Comparison of ENCODE assay signal across 1 cellular context in the genomic region with DNA sequence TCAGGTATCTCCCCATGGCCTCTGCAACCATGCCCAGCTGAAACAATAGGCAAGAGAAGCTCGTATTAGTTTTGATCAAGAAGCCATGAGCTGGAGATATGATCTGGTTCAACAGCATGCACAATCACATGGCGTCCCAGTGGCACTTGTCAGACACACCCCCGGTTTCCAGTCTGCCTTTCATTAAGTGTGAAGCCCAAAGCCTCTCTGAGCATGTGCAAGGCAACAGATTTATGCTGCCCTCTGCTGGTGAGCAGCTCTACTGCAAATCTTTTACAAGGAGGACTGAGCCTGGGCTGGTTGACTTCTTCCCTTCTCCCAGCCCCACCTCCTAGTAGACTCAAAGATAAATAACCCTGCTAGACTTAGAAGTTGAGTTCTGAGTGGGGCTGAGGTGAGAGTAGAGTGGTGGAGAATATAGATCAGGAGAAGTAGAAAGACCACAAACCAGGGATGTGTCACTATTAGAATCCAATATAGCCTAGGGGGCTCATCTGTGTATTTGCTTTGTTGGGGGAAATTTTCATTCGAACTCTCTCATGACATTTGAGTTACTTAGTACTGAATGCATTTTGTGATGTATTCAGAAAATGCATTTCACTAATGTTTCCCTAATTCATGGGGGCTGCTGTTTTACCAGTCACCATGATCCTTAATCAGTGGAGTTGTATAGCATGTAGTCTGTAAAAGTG.
TF ChIP-seq lines count a peak whose summit lies in the region.

No MANE protein-coding gene starts in this region.

TF ChIP-seq in HepG2, 621 proteins besides CTCF, POLR2A, EP300 and RAD21 (continued from another document):
- TF ChIP-seq SMAD9 (CRISPR knock-in tag; IDR thresholded peaks at IDR 0.05), result no peak
- TF ChIP-seq ZNF768 (CRISPR knock-in tag; IDR thresholded peaks at IDR 0.05), result no peak
- TF ChIP-seq FOSL1 (CRISPR knock-in tag; IDR thresholded peaks at IDR 0.05; ENCODE audit: borderline replicate concordance), result no peak
- no peak for TF ChIP-seq ZNF607 (CRISPR knock-in tag; IDR thresholded peaks at IDR 0.05; ENCODE audit: borderline replicate concordance)
- no peak for TF ChIP-seq ZNF891 (CRISPR knock-in tag; IDR thresholded peaks at IDR 0.05)
- TF ChIP-seq ZNF101 (CRISPR knock-in tag; IDR thresholded peaks at IDR 0.05; ENCODE audit: borderline replicate concordance, low read depth), result no peak
- peak; percentile 38; the same call in 1 of the 2 replicates for TF ChIP-seq RFX5 (IDR thresholded peaks at IDR 0.05; ENCODE audit: low read depth, low read length)
- no peak for TF ChIP-seq IKZF4 (CRISPR knock-in tag; IDR thresholded peaks at IDR 0.05; ENCODE audit: borderline replicate concordance, low read depth, not compliant biosample characterization)
- TF ChIP-seq ZNF230 (CRISPR knock-in tag; IDR thresholded peaks at IDR 0.05), result no peak
- no peak for TF ChIP-seq ZNF552 (CRISPR knock-in tag; IDR thresholded peaks at IDR 0.05; ENCODE audit: borderline replicate concordance)
- TF ChIP-seq ZNF382 (CRISPR knock-in tag; IDR thresholded peaks at IDR 0.05; ENCODE audit: borderline replicate concordance), result no peak
- no peak for TF ChIP-seq CCAR2 (optimal IDR thresholded peaks at IDR 0.05; ENCODE audit: low read depth, low read length)
- TF ChIP-seq SOX5 (CRISPR knock-in tag; IDR thresholded peaks at IDR 0.05; ENCODE audit: borderline replicate concordance), result peak; percentile 36; the same call in 1 of the 2 replicates
- no peak for TF ChIP-seq ARID2 (CRISPR knock-in tag; IDR thresholded peaks at IDR 0.05; ENCODE audit: borderline replicate concordance)
- TF ChIP-seq, protein P1, sequence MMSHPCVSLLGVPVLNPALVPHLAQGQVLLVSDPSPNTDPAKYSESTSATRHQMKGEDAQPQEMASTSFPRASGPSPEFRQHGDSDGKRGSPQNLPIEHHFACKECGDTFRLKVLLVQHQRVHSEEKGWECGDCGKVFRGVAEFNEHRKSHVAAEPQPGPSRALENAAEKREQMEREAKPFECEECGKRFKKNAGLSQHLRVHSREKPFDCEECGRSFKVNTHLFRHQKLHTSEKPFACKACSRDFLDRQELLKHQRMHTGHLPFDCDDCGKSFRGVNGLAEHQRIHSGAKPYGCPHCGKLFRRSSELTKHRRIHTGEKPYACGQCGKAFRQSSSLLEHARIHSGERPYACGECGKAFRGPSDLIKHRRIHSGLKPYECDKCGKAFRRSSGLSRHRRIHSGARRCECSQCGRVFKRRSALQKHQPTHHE (CRISPR knock-in tag; IDR thresholded peaks at IDR 0.05; ENCODE audit: borderline replicate concordance), result no peak
- TF ChIP-seq ZNF577 (CRISPR knock-in tag; IDR thresholded peaks at IDR 0.05; ENCODE audit: borderline replicate concordance, low read depth), result no peak
- no peak for TF ChIP-seq SNAPC2 (CRISPR knock-in tag; IDR thresholded peaks at IDR 0.05)
- no peak for TF ChIP-seq NR2F6 (IDR thresholded peaks at IDR 0.05)
- peak; percentile 13; the same call in 1 of the 2 replicates for TF ChIP-seq NR2F6 (CRISPR knock-in tag; IDR thresholded peaks at IDR 0.05)
- no peak for TF ChIP-seq ZNF773 (CRISPR knock-in tag; IDR thresholded peaks at IDR 0.05; ENCODE audit: borderline replicate concordance)
- no peak for TF ChIP-seq HNRNPLL (IDR thresholded peaks at IDR 0.05; ENCODE audit: low read depth, low read length, poor library complexity, severe bottlenecking)
- no peak for TF ChIP-seq AKNA (CRISPR knock-in tag; IDR thresholded peaks at IDR 0.05; ENCODE audit: borderline replicate concordance)
- TF ChIP-seq PITX1 (CRISPR knock-in tag; IDR thresholded peaks at IDR 0.05), result no peak
- no peak for TF ChIP-seq ZNF180 (CRISPR knock-in tag; IDR thresholded peaks at IDR 0.05; ENCODE audit: borderline replicate concordance, low read depth)
- TF ChIP-seq ZNF703 (CRISPR knock-in tag; IDR thresholded peaks at IDR 0.05; ENCODE audit: borderline replicate concordance), result no peak
- TF ChIP-seq ZBTB1 (CRISPR knock-in tag; IDR thresholded peaks at IDR 0.05; ENCODE audit: borderline replicate concordance), result no peak
- peak; percentile 50; the same call in 1 of the 2 replicates for TF ChIP-seq TFE3 (CRISPR knock-in tag; IDR thresholded peaks at IDR 0.05)
- TF ChIP-seq, protein P2, sequence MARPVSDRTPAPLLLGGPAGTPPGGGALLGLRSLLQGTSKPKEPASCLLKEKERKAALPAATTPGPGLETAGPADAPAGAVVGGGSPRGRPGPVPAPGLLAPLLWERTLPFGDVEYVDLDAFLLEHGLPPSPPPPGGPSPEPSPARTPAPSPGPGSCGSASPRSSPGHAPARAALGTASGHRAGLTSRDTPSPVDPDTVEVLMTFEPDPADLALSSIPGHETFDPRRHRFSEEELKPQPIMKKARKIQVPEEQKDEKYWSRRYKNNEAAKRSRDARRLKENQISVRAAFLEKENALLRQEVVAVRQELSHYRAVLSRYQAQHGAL (CRISPR knock-in tag; IDR thresholded peaks at IDR 0.05; ENCODE audit: not compliant biosample characterization), result no peak
- no peak for TF ChIP-seq ARNT2 (CRISPR knock-in tag; IDR thresholded peaks at IDR 0.05; ENCODE audit: low read depth)
- TF ChIP-seq AHR (CRISPR knock-in tag; IDR thresholded peaks at IDR 0.05), result no peak
- TF ChIP-seq FOXO4 (CRISPR knock-in tag; conservative IDR thresholded peaks at IDR 0.05), result no peak
- TF ChIP-seq, protein P3, sequence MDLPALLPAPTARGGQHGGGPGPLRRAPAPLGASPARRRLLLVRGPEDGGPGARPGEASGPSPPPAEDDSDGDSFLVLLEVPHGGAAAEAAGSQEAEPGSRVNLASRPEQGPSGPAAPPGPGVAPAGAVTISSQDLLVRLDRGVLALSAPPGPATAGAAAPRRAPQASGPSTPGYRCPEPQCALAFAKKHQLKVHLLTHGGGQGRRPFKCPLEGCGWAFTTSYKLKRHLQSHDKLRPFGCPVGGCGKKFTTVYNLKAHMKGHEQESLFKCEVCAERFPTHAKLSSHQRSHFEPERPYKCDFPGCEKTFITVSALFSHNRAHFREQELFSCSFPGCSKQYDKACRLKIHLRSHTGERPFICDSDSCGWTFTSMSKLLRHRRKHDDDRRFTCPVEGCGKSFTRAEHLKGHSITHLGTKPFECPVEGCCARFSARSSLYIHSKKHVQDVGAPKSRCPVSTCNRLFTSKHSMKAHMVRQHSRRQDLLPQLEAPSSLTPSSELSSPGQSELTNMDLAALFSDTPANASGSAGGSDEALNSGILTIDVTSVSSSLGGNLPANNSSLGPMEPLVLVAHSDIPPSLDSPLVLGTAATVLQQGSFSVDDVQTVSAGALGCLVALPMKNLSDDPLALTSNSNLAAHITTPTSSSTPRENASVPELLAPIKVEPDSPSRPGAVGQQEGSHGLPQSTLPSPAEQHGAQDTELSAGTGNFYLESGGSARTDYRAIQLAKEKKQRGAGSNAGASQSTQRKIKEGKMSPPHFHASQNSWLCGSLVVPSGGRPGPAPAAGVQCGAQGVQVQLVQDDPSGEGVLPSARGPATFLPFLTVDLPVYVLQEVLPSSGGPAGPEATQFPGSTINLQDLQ (CRISPR knock-in tag; IDR thresholded peaks at IDR 0.05), result no peak
- TF ChIP-seq ARHGAP35 (CRISPR knock-in tag; IDR thresholded peaks at IDR 0.05; ENCODE audit: borderline replicate concordance), result no peak
- 0 out of 2 replicates have a peak, but pooled peaks have one; percentile 16 for TF ChIP-seq ZNF329 (CRISPR knock-in tag; IDR thresholded peaks at IDR 0.05; ENCODE audit: low read depth)
